8 cellular contexts compared by ENCODE assay signal in the genomic region with DNA sequence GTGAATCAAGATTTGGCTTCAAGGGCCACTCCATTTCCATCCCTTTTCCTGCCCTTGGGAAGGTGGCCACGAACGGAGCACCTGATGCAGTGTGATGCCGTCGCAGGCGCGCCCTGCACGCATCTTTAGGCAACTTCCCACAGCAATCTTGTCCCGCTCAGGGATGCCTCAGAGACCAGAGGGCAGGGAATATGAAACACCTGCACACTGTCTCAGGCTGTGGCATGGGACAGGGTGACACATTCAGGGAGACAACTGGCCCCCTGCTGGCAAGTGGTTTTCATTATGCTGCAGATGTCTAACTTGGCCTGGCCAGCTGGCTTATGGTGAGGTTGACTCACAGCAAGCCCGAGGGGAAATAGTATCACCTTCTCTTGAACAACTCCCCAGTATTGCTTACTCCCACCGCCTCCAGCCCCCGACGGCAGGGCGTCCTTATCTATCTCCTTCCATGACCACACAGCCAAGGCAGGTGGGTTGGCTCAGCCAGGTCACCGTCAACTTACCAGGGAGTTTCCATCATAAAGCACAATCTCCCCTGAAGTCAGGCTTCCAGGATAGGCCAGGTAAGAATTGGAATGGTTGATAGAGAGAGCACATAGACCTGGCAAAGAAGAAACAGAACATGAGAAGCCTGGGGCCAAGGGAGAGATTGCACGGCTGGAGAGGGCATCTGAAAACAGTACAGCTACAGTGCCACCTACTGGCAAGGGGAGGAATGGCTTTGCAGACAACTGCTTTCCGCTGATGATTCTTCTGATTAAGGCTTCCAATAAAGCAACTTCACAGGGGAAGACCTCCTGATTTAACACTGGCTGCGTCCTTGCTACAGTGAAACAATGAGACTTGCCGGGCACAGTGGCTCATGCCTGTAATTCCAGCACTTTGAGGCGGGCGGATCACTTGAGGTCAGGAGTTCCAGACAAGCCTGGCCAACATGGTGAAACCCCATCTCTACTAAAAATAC. TPM values are rescaled to one million over a fixed set of nuclear protein-coding genes. Genes with fewer than 3 reads are reported as not detected.
DNase-seq lines count a peak whose midpoint lies in the region; ATAC-seq, FAIRE-seq and TF ChIP-seq lines count a peak whose summit lies in the region.

No MANE protein-coding gene starts in this region.

- no peak overlapping the region for H3K4me2 ChIP-seq in SK-N-SH

- no peaks in the 10 kb centered on the region for H3K79me2 ChIP-seq in SK-N-SH (ENCODE audit: insufficient read depth)

- H3K36me3 Mint-ChIP-seq in CD14-positive monocyte, result peaks cover 47 to 50% of the 10 kb centered on the region in 2 donors
- H3K36me3 Mint-ChIP-seq in activated naive CD4-positive, alpha-beta T cell treated with anti-CD3 and anti-CD28 coated beads for 36 hours (ENCODE audit: low read depth), result no peaks in the 10 kb centered on the region
- H3K36me3 Mint-ChIP-seq in glutamatergic neuron (ENCODE audit: unreplicated experiment), result no peaks in the 10 kb centered on the region

- H3K27me3 Mint-ChIP-seq in CD14-positive monocyte (ENCODE audit: low read depth in 3 of 3) (peaks cover 0 to 3% (median 1%) of the 10 kb centered on the region in 3 donors), glutamatergic neuron (ENCODE audit: unreplicated experiment) (peaks cover 5% of the 10 kb centered on the region)
- no peaks in the 10 kb centered on the region for H3K27me3 Mint-ChIP-seq in activated naive CD4-positive, alpha-beta T cell treated with anti-CD3 and anti-CD28 coated beads for 36 hours (ENCODE audit: low read depth)

- H3K27ac Mint-ChIP-seq in CD14-positive monocyte, result peak overlapping the region; percentile 8 to 80 (median 52)
- H3K27ac Mint-ChIP-seq in activated naive CD4-positive, alpha-beta T cell treated with anti-CD3 and anti-CD28 coated beads for 36 hours, result no peak overlapping the region
- H3K27ac Mint-ChIP-seq in glutamatergic neuron (ENCODE audit: unreplicated experiment), result peak overlapping the region; percentile 92

- peak; percentile 78 for DNase-seq in CD14-positive monocyte (ENCODE audit: low spot score)
- peak; percentile 73 for DNase-seq in NCI-H1092 treated with DMSO at 0.1 percent for 48 hours (lab: John Stamatoyannopoulos, UW)
- DNase-seq in SK-N-SH, result peak; percentile 80
- DNase-seq in activated naive CD4-positive, alpha-beta T cell treated with anti-CD3 and anti-CD28 coated beads for 36 hours, result peak; percentile 94
- peak; percentile 84 for DNase-seq in glutamatergic neuron
- peak in 7 of 10 donors; percentile 61 to 91 (median 69) for DNase-seq in posterior cingulate gyrus
- peak; percentile 81 for DNase-seq in urothelium cell line (ENCODE audit: low spot score)

- H3K27me3 ChIP-seq in SK-N-SH (ENCODE audit: insufficient read depth), result no peaks in the 10 kb centered on the region

- intact Hi-C loops in CD14-positive monocyte (cut with micrococcal nuclease) (loop anchor here (5.0 kb wide), 1 partner anchor 174 kb away; no protein-coding TSS in a partner anchor), posterior cingulate gyrus (cut with DNase I) (loop anchor here (5.0 to 10.0 kb wide), 2 partner anchors 174 to 261 kb away; no protein-coding TSS in a partner anchor)
- intact Hi-C loops in activated naive CD4-positive, alpha-beta T cell treated with anti-CD3 and anti-CD28 coated beads for 36 hours (cut with micrococcal nuclease), result loop anchor here (1.0 to 2.0 kb wide), 8 partner anchors 27 to 264 kb away; no protein-coding TSS in a partner anchor

- H3K4me3 ChIP-seq in SK-N-SH (ENCODE audit: low read depth in 2 of 2, low read length in 1 of 2), result no peak overlapping the region

- 0 out of 4 replicates have a peak, but pooled peaks of 1 of the 2 experiments have one; percentile 21 for TF ChIP-seq EP300 in SK-N-SH (IDR thresholded peaks at IDR 0.05; ENCODE audit: borderline replicate concordance in 1 of 2, low read depth in 1 of 2, low read length in 1 of 2)

- no peaks in the 10 kb centered on the region for H3F3A ChIP-seq in SK-N-SH (replicated peaks; ENCODE audit: insufficient read depth)

- H3K36me3 ChIP-seq in SK-N-SH (replicated peaks in 1 of 2; ENCODE audit: control insufficient read depth in 1 of 2, insufficient read depth in 2 of 2, low read length in 1 of 2), result peaks cover 33 to 56% of the 10 kb centered on the region in 2 experiments

- H3K9me3 Mint-ChIP-seq in CD14-positive monocyte (no peaks in the 10 kb centered on the region), glutamatergic neuron (ENCODE audit: unreplicated experiment) (peaks cover 4% of the 10 kb centered on the region)
- no peaks in the 10 kb centered on the region for H3K9me3 Mint-ChIP-seq in activated naive CD4-positive, alpha-beta T cell treated with anti-CD3 and anti-CD28 coated beads for 36 hours

- no peaks in the 10 kb centered on the region for H3K9me2 ChIP-seq in SK-N-SH

- peak; percentile 89 for TF ChIP-seq RAD21 in SK-N-SH (IDR thresholded peaks at IDR 0.05; ENCODE audit: low read length)

- H3K4me3 Mint-ChIP-seq in CD14-positive monocyte, result peak overlapping the region; percentile 13 to 59
- no peak overlapping the region for H3K4me3 Mint-ChIP-seq in activated naive CD4-positive, alpha-beta T cell treated with anti-CD3 and anti-CD28 coated beads for 36 hours
- H3K4me3 Mint-ChIP-seq in glutamatergic neuron (ENCODE audit: unreplicated experiment), result peak overlapping the region; percentile 55

- no peaks in the 10 kb centered on the region for H3K9me3 ChIP-seq in SK-N-SH

- H3K27ac ChIP-seq in SK-N-SH (ENCODE audit: low read depth in 2 of 2, low read length in 1 of 2), result peak overlapping the region in 1 of 2 experiments; percentile 39; a peak in 1 of 4 replicates

- peaks cover 46% of the 10 kb centered on the region for H3K4me1 Mint-ChIP-seq in CD14-positive monocyte
- H3K4me1 Mint-ChIP-seq in activated naive CD4-positive, alpha-beta T cell treated with anti-CD3 and anti-CD28 coated beads for 36 hours (ENCODE audit: low read depth), result peaks cover 35% of the 10 kb centered on the region
- peaks cover 19% of the 10 kb centered on the region for H3K4me1 Mint-ChIP-seq in glutamatergic neuron (ENCODE audit: low read depth, unreplicated experiment)

- no peak overlapping the region for H3K9ac ChIP-seq in SK-N-SH

- POLR2A ChIA-PET in SK-N-SH (lab: Yijun Ruan, JAX), result no interaction called here

- TF ChIP-seq CTCF in CD14-positive monocyte (IDR thresholded peaks at IDR 0.05) (peak; percentile 89), SK-N-SH (IDR thresholded peaks at IDR 0.05) (peak; percentile 100), glutamatergic neuron (IDR thresholded peaks at IDR 0.05; ENCODE audit: partially characterized antibody, unreplicated experiment) (peak; percentile 89)

- CTCF ChIA-PET in SK-N-SH (lab: Yijun Ruan, JAX), result interaction anchor here (0.6 to 7.8 kb wide), 56 partner anchors 10 to 324 kb away, joined by 3 to 80 read pairs (median 5); partner anchors contain the start of genes AMZ2, ARSG, SLC16A6 and WIPI1
- CTCF ChIA-PET in activated naive CD4-positive, alpha-beta T cell treated with anti-CD3 and anti-CD28 coated beads for 36 hours (lab: Charles Lee), result interaction anchor here (0.7 to 7.9 kb wide), 35 partner anchors 9 to 378 kb away, joined by 3 to 97 read pairs (median 4); partner anchors contain the start of genes AMZ2, ARSG and SLC16A6

- H3K4me1 ChIP-seq in SK-N-SH (ENCODE audit: control insufficient read depth in 1 of 2, insufficient read depth in 2 of 2, low read depth in 1 of 2, low read length in 1 of 2), result peaks cover 0 to 10% of the 10 kb centered on the region in 2 experiments; a peak in 2 of 4 replicates

- ATAC-seq in GM21526 (IDR thresholded peaks at IDR 0.05; ENCODE audit: low FRiP score, unreplicated experiment), result peak; percentile 47

- H4K20me1 ChIP-seq in SK-N-SH (ENCODE audit: insufficient read depth), result no peaks in the 10 kb centered on the region

- no peak overlapping the region for H2AFZ ChIP-seq in SK-N-SH (ENCODE audit: low read depth)

- WGBS in SK-N-SH (ENCODE audit: low lambda C conversion rate), result 52% methylated on average over 20 of the region's 20 CpGs

- peak; percentile 78 for FAIRE-seq in urothelium cell line (lab: Jason Lieb, UNC)

TF ChIP-seq in SK-N-SH, 30 proteins besides CTCF, POLR2A, EP300 and RAD21:
- TF ChIP-seq GATA2 (CRISPR knock-in tag; IDR thresholded peaks at IDR 0.05) (peak; percentile 59), RCOR1 (IDR thresholded peaks at IDR 0.05; ENCODE audit: low read length) (peak; percentile 43; the same call in 1 of the 2 replicates), FOXM1 (IDR thresholded peaks at IDR 0.05; ENCODE audit: low read depth) (no peak), USF1 (IDR thresholded peaks at IDR 0.05; ENCODE audit: borderline replicate concordance, low read depth) (no peak), SMC3 (IDR thresholded peaks at IDR 0.05; ENCODE audit: low read depth, low read length) (peak; percentile 90), TCF12 (IDR thresholded peaks at IDR 0.05) (peak; percentile 77), TAF1 (IDR thresholded peaks at IDR 0.05; ENCODE audit: borderline replicate concordance, low read depth, low read length) (no peak), FOXJ3 (CRISPR knock-in tag; IDR thresholded peaks at IDR 0.05) (no peak), MXI1 (IDR thresholded peaks at IDR 0.05; ENCODE audit: low read depth, low read length) (no peak), PBX3 (IDR thresholded peaks at IDR 0.05) (no peak), SIN3A (IDR thresholded peaks at IDR 0.05; ENCODE audit: borderline replicate concordance, low read depth, low read length) (no peak)

RNA-seq across cellular contexts. Expression of gene WIPI1, which starts 21.1 kb away (rescaled TPM):
- polyA plus RNA-seq in CD14-positive monocyte (10 to 100 TPM; 19.9 to 22.1 TPM), SK-N-SH (2012; rRNA removed) (52.7 and 65.2 TPM in 2 replicates)
- 49.1 and 55.1 TPM in 2 replicates for polyA plus RNA-seq in SK-N-SH (2012; cell fraction: cytosol; rRNA removed)
- 35.4 and 62.8 TPM in 2 replicates for polyA plus RNA-seq in SK-N-SH (2012; cell fraction: nucleus; rRNA removed)
- total RNA-seq in activated naive CD4-positive, alpha-beta T cell treated with anti-CD3 and anti-CD28 coated beads for 36 hours, result 10 to 100 TPM; 13.5 to 14.3 TPM
- total RNA-seq in glutamatergic neuron (ENCODE audit: unreplicated experiment), result 252 TPM

Comparison
In these comparisons a context has a peak if more than half of its experiments do, and no peak if none do; other contexts are left out.
1. RNA of gene WIPI1, which starts 21.1 kb away (total RNA-seq): 252 TPM in glutamatergic neuron (single experiment); 13.5 to 14.3 TPM in activated naive CD4-positive, alpha-beta T cell treated with anti-CD3 and anti-CD28 coated beads for 36 hours; every median in the first group is over 10 times any median in the second.
2. Peak in every context shown above with its lines, with median percentiles within 50 percentile points of each other: DNase-seq and CTCF ChIP-seq.